9 cellular contexts compared by ENCODE assay signal in genomic region chr18:22346342-22346967, GRCh38.
DNase-seq lines count a peak whose midpoint lies in the region; ATAC-seq and TF ChIP-seq lines count a peak whose summit lies in the region.
"Had no signal": no experiment of that assay in that cellular context is flagged by ENCODE, and none has a peak within 500 bp of the region (broad histone marks: within the 10 kb centered on the region; RNA-seq: fewer than 3 reads in every experiment).

No MANE protein-coding gene starts in this region.

- peaks cover 49% of the 10 kb centered on the region for H3K4me1 Mint-ChIP-seq in endodermal cell
- H3K4me1 Mint-ChIP-seq in stimulated activated naive B cell treated with anti-CD40 and anti-IgM and Interleukin-4, amounts not matched to agents 10 μg/mL and 1 μg/mL and 100 μg/mL, for 72 hours = peaks cover 0 to 1% of the 10 kb centered on the region in 2 donors
- no peaks in the 10 kb centered on the region for H3K4me1 Mint-ChIP-seq in T-helper 2 cell treated with Interferon-gamma antibody and Interleukin-4, amounts not matched to agents 5 μg/mL and 100 μg/mL, for 36 hours (ENCODE audit: low read depth)

- H3K4me3 ChIP-seq in AG10803 (ENCODE audit: low read length) (no peak overlapping the region), MG63 (no peak overlapping the region), endodermal cell (ENCODE audit: low read length) (no peak overlapping the region), muscle layer of duodenum (ENCODE audit: low read depth in 1 of 2, low read length in 2 of 2) (peak overlapping the region in 1 of 2 donors; percentile 37)

- H3K27me3 ChIP-seq in MG63 (no peaks in the 10 kb centered on the region), endodermal cell (ENCODE audit: control insufficient read depth, insufficient read depth, low read length, poor library complexity, severe bottlenecking) (peaks cover 40% of the 10 kb centered on the region), muscle layer of duodenum (ENCODE audit: low read depth, low read length) (peaks cover 18% of the 10 kb centered on the region)

- no peaks in the 10 kb centered on the region for H3K36me3 Mint-ChIP-seq in endodermal cell (ENCODE audit: low read depth)
- no peaks in the 10 kb centered on the region for H3K36me3 Mint-ChIP-seq in stimulated activated naive B cell treated with anti-CD40 and anti-IgM and Interleukin-4, amounts not matched to agents 10 μg/mL and 1 μg/mL and 100 μg/mL, for 72 hours
- H3K36me3 Mint-ChIP-seq in T-helper 2 cell treated with Interferon-gamma antibody and Interleukin-4, amounts not matched to agents 5 μg/mL and 100 μg/mL, for 36 hours (ENCODE audit: low read depth) = no peaks in the 10 kb centered on the region

- no peak overlapping the region for H3K27ac ChIP-seq in endodermal cell (ENCODE audit: low read depth, low read length)
- H3K27ac ChIP-seq in muscle layer of duodenum (ENCODE audit: low read length) = peak overlapping the region; percentile 53
- H3K27ac ChIP-seq: neutrophil had no signal

- no peaks in the 10 kb centered on the region for H3K36me3 ChIP-seq in MG63
- H3K36me3 ChIP-seq in endodermal cell (ENCODE audit: control insufficient read depth, insufficient read depth, low read length) = no peaks in the 10 kb centered on the region
- no peaks in the 10 kb centered on the region for H3K36me3 ChIP-seq in muscle layer of duodenum (ENCODE audit: control insufficient read depth in 1 of 2, insufficient read depth in 2 of 2, low read length in 2 of 2)
- H3K36me3 ChIP-seq: neutrophil had no signal

- H3K9me3 ChIP-seq in MG63 (no peaks in the 10 kb centered on the region), endodermal cell (ENCODE audit: control insufficient read depth, low read length) (no peaks in the 10 kb centered on the region), muscle layer of duodenum (ENCODE audit: control insufficient read depth in 1 of 2, low read length in 2 of 2) (no peaks in the 10 kb centered on the region)
- H3K9me3 ChIP-seq: neutrophil had no signal

- H3K9ac ChIP-seq in endodermal cell (ENCODE audit: extremely low read depth, low read length, poor library complexity, severe bottlenecking) = no peak overlapping the region

- peak overlapping the region; percentile 37 for H3K4me3 Mint-ChIP-seq in endodermal cell
- H3K4me3 Mint-ChIP-seq in stimulated activated naive B cell treated with anti-CD40 and anti-IgM and Interleukin-4, amounts not matched to agents 10 μg/mL and 1 μg/mL and 100 μg/mL, for 72 hours = no peak overlapping the region
- H3K4me3 Mint-ChIP-seq in T-helper 2 cell treated with Interferon-gamma antibody and Interleukin-4, amounts not matched to agents 5 μg/mL and 100 μg/mL, for 36 hours = no peak overlapping the region

- H3K27ac Mint-ChIP-seq in endodermal cell = no peak overlapping the region
- no peak overlapping the region for H3K27ac Mint-ChIP-seq in stimulated activated naive B cell treated with anti-CD40 and anti-IgM and Interleukin-4, amounts not matched to agents 10 μg/mL and 1 μg/mL and 100 μg/mL, for 72 hours
- no peak overlapping the region for H3K27ac Mint-ChIP-seq in T-helper 2 cell treated with Interferon-gamma antibody and Interleukin-4, amounts not matched to agents 5 μg/mL and 100 μg/mL, for 36 hours

- ATAC-seq in stimulated activated naive B cell treated with anti-CD40 and anti-IgM and Interleukin-4, amounts not matched to agents 10 μg/mL and 1 μg/mL and 100 μg/mL, for 72 hours (replicated peaks) = no peak

- H3K4me1 ChIP-seq in endodermal cell (ENCODE audit: control insufficient read depth, insufficient read depth, low read length) (no peaks in the 10 kb centered on the region), muscle layer of duodenum (ENCODE audit: control insufficient read depth in 1 of 2, insufficient read depth in 2 of 2, low read length in 2 of 2) (peaks cover 9 to 12% of the 10 kb centered on the region in 2 donors)

- H3K27me3 Mint-ChIP-seq in endodermal cell (ENCODE audit: insufficient read depth) = peaks cover 61% of the 10 kb centered on the region
- peaks cover 47 to 49% of the 10 kb centered on the region in 2 donors for H3K27me3 Mint-ChIP-seq in stimulated activated naive B cell treated with anti-CD40 and anti-IgM and Interleukin-4, amounts not matched to agents 10 μg/mL and 1 μg/mL and 100 μg/mL, for 72 hours
- peaks cover 49% of the 10 kb centered on the region for H3K27me3 Mint-ChIP-seq in T-helper 2 cell treated with Interferon-gamma antibody and Interleukin-4, amounts not matched to agents 5 μg/mL and 100 μg/mL, for 36 hours (ENCODE audit: low read depth)

- DNase-seq in AG10803 (ENCODE audit: low read depth) = peak; percentile 48
- peak; percentile 74 for DNase-seq in MG63
- no peak for DNase-seq in endodermal cell
- no peak for DNase-seq in stimulated activated naive B cell treated with anti-CD40 and anti-IgM and Interleukin-4, amounts not matched to agents 10 μg/mL and 1 μg/mL and 100 μg/mL, for 72 hours
- no peak for DNase-seq in COLO829 (ENCODE audit: low spot score)
- DNase-seq in NCI-H2171 (lab: John Stamatoyannopoulos, UW) = no peak
- no peak for DNase-seq in T-helper 2 cell treated with Interferon-gamma antibody and Interleukin-4, amounts not matched to agents 5 μg/mL and 100 μg/mL, for 36 hours (ENCODE audit: low spot score)

- no peaks in the 10 kb centered on the region for H3K9me3 Mint-ChIP-seq in endodermal cell
- peaks cover 0 to 2% of the 10 kb centered on the region in 2 donors for H3K9me3 Mint-ChIP-seq in stimulated activated naive B cell treated with anti-CD40 and anti-IgM and Interleukin-4, amounts not matched to agents 10 μg/mL and 1 μg/mL and 100 μg/mL, for 72 hours
- H3K9me3 Mint-ChIP-seq in T-helper 2 cell treated with Interferon-gamma antibody and Interleukin-4, amounts not matched to agents 5 μg/mL and 100 μg/mL, for 36 hours = no peaks in the 10 kb centered on the region

- TF ChIP-seq CTCF in AG10803 (conservative IDR thresholded peaks at IDR 0.05; ENCODE audit: low read length) = no peak
- TF ChIP-seq CTCF in endodermal cell (conservative IDR thresholded peaks at IDR 0.05) = no peak

- 61% methylated on average over 2 of the region's 2 CpGs; no CpG with 5 or more reads in 1 of the 2 experiments for WGBS in endodermal cell (ENCODE audit: insufficient coverage in 1 of 2, insufficient read length in 1 of 2), 2 experiments

Comparison
In these comparisons a context has a peak if more than half of its experiments do, and no peak if none do; other contexts are left out.
1. DNase-seq: peak in AG10803 (single experiment) and MG63 (single experiment); none in endodermal cell (single experiment), stimulated activated naive B cell treated with anti-CD40 and anti-IgM and Interleukin-4, amounts not matched to agents 10 μg/mL and 1 μg/mL and 100 μg/mL, for 72 hours (single experiment), COLO829 (single experiment), NCI-H2171 (single experiment) and T-helper 2 cell treated with Interferon-gamma antibody and Interleukin-4, amounts not matched to agents 5 μg/mL and 100 μg/mL, for 36 hours (single experiment).